9 cellular contexts compared by ENCODE assay signal in genomic region chr19:35755160-35755549, GRCh38. TPM values are rescaled to one million over a fixed set of nuclear protein-coding genes. Genes with fewer than 3 reads are reported as not detected.
DNase-seq lines count a peak whose midpoint lies in the region; ATAC-seq and TF ChIP-seq lines count a peak whose summit lies in the region.
"Had no signal": no experiment of that assay in that cellular context is flagged by ENCODE, and none has a peak within 500 bp of the region (broad histone marks: within the 10 kb centered on the region; RNA-seq: fewer than 3 reads in every experiment).

No MANE protein-coding gene starts in this region.

- no peaks in the 10 kb centered on the region for H3K9me3 Mint-ChIP-seq in activated CD4-positive, alpha-beta memory T cell treated with anti-CD3 and anti-CD28 coated beads, Interleukin-2, amount 10 ng/mL, durations not matched to agents 7 days and 5 days
- H3K9me3 Mint-ChIP-seq in activated CD4-positive, alpha-beta memory T cell treated with anti-CD3 and anti-CD28 coated beads for 36 hours = no peaks in the 10 kb centered on the region
- H3K9me3 Mint-ChIP-seq in brain = peaks cover 0 to 3% (median 0%) of the 10 kb centered on the region in 5 experiments

- WGBS in suprapubic skin = 42% methylated on average over 10 of the region's 16 CpGs

- H3K27me3 ChIP-seq in lower lobe of right lung (ENCODE audit: low read depth) = no peaks in the 10 kb centered on the region
- no peaks in the 10 kb centered on the region for H3K27me3 ChIP-seq in suprapubic skin
- H3K27me3 ChIP-seq: BLaER1 had no signal

- TF ChIP-seq CTCF in brain (conservative IDR thresholded peaks at IDR 0.05) (no peak), lower lobe of right lung (IDR thresholded peaks at IDR 0.05) (no peak), suprapubic skin (IDR thresholded peaks at IDR 0.05) (no peak)

- no peaks in the 10 kb centered on the region for H3K27me3 Mint-ChIP-seq in activated CD4-positive, alpha-beta memory T cell treated with anti-CD3 and anti-CD28 coated beads, Interleukin-2, amount 10 ng/mL, durations not matched to agents 7 days and 5 days
- H3K27me3 Mint-ChIP-seq in activated CD4-positive, alpha-beta memory T cell treated with anti-CD3 and anti-CD28 coated beads for 36 hours = no peaks in the 10 kb centered on the region
- peaks cover 6% of the 10 kb centered on the region for H3K27me3 Mint-ChIP-seq in brain

- ATAC-seq in lower lobe of right lung (peak in 1 of 2 donors; percentile 2), GM18520 (IDR thresholded peaks at IDR 0.05; ENCODE audit: unreplicated experiment) (no peak), HG02938 (IDR thresholded peaks at IDR 0.05; ENCODE audit: unreplicated experiment) (no peak), HG02623 (IDR thresholded peaks at IDR 0.05; ENCODE audit: unreplicated experiment) (no peak)

- intact Hi-C loops in activated CD4-positive, alpha-beta memory T cell treated with anti-CD3 and anti-CD28 coated beads for 36 hours (cut with micrococcal nuclease) = no loop called here
- intact Hi-C loops in lower lobe of right lung (cut with DNase I) = no loop called here

- H3K4me1 ChIP-seq in lower lobe of right lung (peaks cover 32% of the 10 kb centered on the region), suprapubic skin (peaks cover 50% of the 10 kb centered on the region)

- no peak for TF ChIP-seq POLR2A in suprapubic skin (IDR thresholded peaks at IDR 0.05)

- peaks cover 38% of the 10 kb centered on the region for H3K4me1 Mint-ChIP-seq in activated CD4-positive, alpha-beta memory T cell treated with anti-CD3 and anti-CD28 coated beads, Interleukin-2, amount 10 ng/mL, durations not matched to agents 7 days and 5 days
- peaks cover 29% of the 10 kb centered on the region for H3K4me1 Mint-ChIP-seq in activated CD4-positive, alpha-beta memory T cell treated with anti-CD3 and anti-CD28 coated beads for 36 hours (ENCODE audit: low read depth)
- H3K4me1 Mint-ChIP-seq in brain = peaks cover 46% of the 10 kb centered on the region

- H3K9me3 ChIP-seq in lower lobe of right lung = no peaks in the 10 kb centered on the region
- no peaks in the 10 kb centered on the region for H3K9me3 ChIP-seq in suprapubic skin
- H3K9me3 ChIP-seq: BLaER1 had no signal

- H3K36me3 ChIP-seq in lower lobe of right lung = peaks cover 36% of the 10 kb centered on the region
- peaks cover 25% of the 10 kb centered on the region for H3K36me3 ChIP-seq in suprapubic skin

- POLR2A ChIA-PET in activated CD4-positive, alpha-beta memory T cell treated with anti-CD3 and anti-CD28 coated beads, Interleukin-2, amount 10 ng/mL, durations not matched to agents 7 days and 5 days (lab: Charles Lee) = interaction anchor here (1.7 kb wide), 1 partner anchor 13 kb away, joined by 4 read pairs; the partner anchor contains the start of gene IGFLR1
- POLR2A ChIA-PET in activated CD4-positive, alpha-beta memory T cell treated with anti-CD3 and anti-CD28 coated beads for 36 hours (lab: Charles Lee) = no interaction called here

- no peak for DNase-seq in activated CD4-positive, alpha-beta memory T cell treated with anti-CD3 and anti-CD28 coated beads, Interleukin-2, amount 10 ng/mL, durations not matched to agents 7 days and 5 days
- no peak for DNase-seq in activated CD4-positive, alpha-beta memory T cell treated with anti-CD3 and anti-CD28 coated beads for 36 hours
- no peak for DNase-seq in lower lobe of right lung
- DNase-seq in suprapubic skin (ENCODE audit: low spot score in 2 of 2) = peak in 1 of 2 donors; percentile 90

- TF ChIP-seq EP300 in suprapubic skin (IDR thresholded peaks at IDR 0.05) = no peak

- peak overlapping the region; percentile 44 for H3K27ac Mint-ChIP-seq in activated CD4-positive, alpha-beta memory T cell treated with anti-CD3 and anti-CD28 coated beads, Interleukin-2, amount 10 ng/mL, durations not matched to agents 7 days and 5 days
- H3K27ac Mint-ChIP-seq in activated CD4-positive, alpha-beta memory T cell treated with anti-CD3 and anti-CD28 coated beads for 36 hours = no peak overlapping the region
- H3K27ac Mint-ChIP-seq in brain = peak overlapping the region in 4 of 5 experiments; percentile 37 to 64 (median 41)

- H3K4me3 ChIP-seq in lower lobe of right lung = peak overlapping the region; percentile 99
- H3K4me3 ChIP-seq in suprapubic skin = peak overlapping the region; percentile 94
- H3K4me3 ChIP-seq: BLaER1 had no signal

- peaks cover 17% of the 10 kb centered on the region for H3K36me3 Mint-ChIP-seq in activated CD4-positive, alpha-beta memory T cell treated with anti-CD3 and anti-CD28 coated beads, Interleukin-2, amount 10 ng/mL, durations not matched to agents 7 days and 5 days (ENCODE audit: low read depth)
- peaks cover 17% of the 10 kb centered on the region for H3K36me3 Mint-ChIP-seq in activated CD4-positive, alpha-beta memory T cell treated with anti-CD3 and anti-CD28 coated beads for 36 hours
- H3K36me3 Mint-ChIP-seq in brain = no peaks in the 10 kb centered on the region

- CTCF ChIA-PET in activated CD4-positive, alpha-beta memory T cell treated with anti-CD3 and anti-CD28 coated beads, Interleukin-2, amount 10 ng/mL, durations not matched to agents 7 days and 5 days (lab: Charles Lee) = no interaction called here
- CTCF ChIA-PET in activated CD4-positive, alpha-beta memory T cell treated with anti-CD3 and anti-CD28 coated beads for 36 hours (lab: Charles Lee) = no interaction called here

- no peak overlapping the region for H3K4me3 Mint-ChIP-seq in activated CD4-positive, alpha-beta memory T cell treated with anti-CD3 and anti-CD28 coated beads, Interleukin-2, amount 10 ng/mL, durations not matched to agents 7 days and 5 days
- H3K4me3 Mint-ChIP-seq in activated CD4-positive, alpha-beta memory T cell treated with anti-CD3 and anti-CD28 coated beads for 36 hours = no peak overlapping the region
- peak overlapping the region in 4 of 5 experiments; percentile 15 to 55 (median 32) for H3K4me3 Mint-ChIP-seq in brain

- H3K27ac ChIP-seq in lower lobe of right lung = peak overlapping the region; percentile 53
- H3K27ac ChIP-seq in suprapubic skin = peak overlapping the region; percentile 98
- H3K27ac ChIP-seq: BLaER1 had no signal

RNA-seq across cellular contexts. Expression of gene HSPB6, which starts 1.7 kb away (rescaled TPM):
- under 1 TPM in 1 of 2 experiments, not detected in 1; 0.48 TPM for total RNA-seq in activated CD4-positive, alpha-beta memory T cell treated with anti-CD3 and anti-CD28 coated beads, Interleukin-2, amount 10 ng/mL, durations not matched to agents 7 days and 5 days
- total RNA-seq in activated CD4-positive, alpha-beta memory T cell treated with anti-CD3 and anti-CD28 coated beads for 36 hours = under 1 TPM; 0.36 to 0.53 TPM
- 25.1 TPM for polyA plus RNA-seq in brain (ENCODE audit: insufficient read depth, low read depth, low replicate concordance)
- total RNA-seq in lower lobe of right lung (29.4 TPM), suprapubic skin (10 to 100 TPM in 1 of 4 donors, 1 to 10 TPM in 3; 4.1 to 13.4 (median 5.5) TPM)

RNA-seq across cellular contexts. Expression of gene PROSER3, which starts 2.8 kb away (rescaled TPM):
- total RNA-seq in activated CD4-positive, alpha-beta memory T cell treated with anti-CD3 and anti-CD28 coated beads, Interleukin-2, amount 10 ng/mL, durations not matched to agents 7 days and 5 days = 10 to 100 TPM; 47.1 to 52.4 TPM
- 10 to 100 TPM; 38.4 to 40.0 TPM for total RNA-seq in activated CD4-positive, alpha-beta memory T cell treated with anti-CD3 and anti-CD28 coated beads for 36 hours
- 18.7 TPM for polyA plus RNA-seq in brain (ENCODE audit: insufficient read depth, low read depth, low replicate concordance)
- 20.8 TPM for total RNA-seq in lower lobe of right lung
- 10 to 100 TPM in 3 of 4 donors, 1 to 10 TPM in 1; 9.6 to 23.8 (median 17.1) TPM for total RNA-seq in suprapubic skin

RNA-seq across cellular contexts. Expression of gene LIN37, which starts 6.8 kb away (rescaled TPM):
- 10 to 100 TPM; 13.1 to 16.2 TPM for total RNA-seq in activated CD4-positive, alpha-beta memory T cell treated with anti-CD3 and anti-CD28 coated beads, Interleukin-2, amount 10 ng/mL, durations not matched to agents 7 days and 5 days
- 1 to 10 TPM; 7.5 TPM for total RNA-seq in activated CD4-positive, alpha-beta memory T cell treated with anti-CD3 and anti-CD28 coated beads for 36 hours
- polyA plus RNA-seq in brain (ENCODE audit: insufficient read depth, low read depth, low replicate concordance) = 21.2 TPM
- total RNA-seq in lower lobe of right lung (7.2 TPM), suprapubic skin (10 to 100 TPM; 11.0 to 21.5 (median 20.0) TPM)

RNA-seq across cellular contexts. Expression of gene PSENEN, which starts 9.7 kb away (rescaled TPM):
- 10 to 100 TPM; 48.1 to 51.3 TPM for total RNA-seq in activated CD4-positive, alpha-beta memory T cell treated with anti-CD3 and anti-CD28 coated beads, Interleukin-2, amount 10 ng/mL, durations not matched to agents 7 days and 5 days
- total RNA-seq in activated CD4-positive, alpha-beta memory T cell treated with anti-CD3 and anti-CD28 coated beads for 36 hours = 10 to 100 TPM; 46.7 to 47.9 TPM
- 153 TPM for polyA plus RNA-seq in brain (ENCODE audit: insufficient read depth, low read depth, low replicate concordance)
- total RNA-seq in lower lobe of right lung (60.0 TPM), suprapubic skin (10 to 100 TPM; 27.1 to 57.2 (median 42.4) TPM)

RNA-seq across cellular contexts. Expression of gene U2AF1L4, which starts 9.9 kb away (rescaled TPM):
- 10 to 100 TPM; 35.5 to 36.2 TPM for total RNA-seq in activated CD4-positive, alpha-beta memory T cell treated with anti-CD3 and anti-CD28 coated beads, Interleukin-2, amount 10 ng/mL, durations not matched to agents 7 days and 5 days
- 10 to 100 TPM; 34.6 to 37.8 TPM for total RNA-seq in activated CD4-positive, alpha-beta memory T cell treated with anti-CD3 and anti-CD28 coated beads for 36 hours
- polyA plus RNA-seq in brain (ENCODE audit: insufficient read depth, low read depth, low replicate concordance) = 20.6 TPM
- 20.3 TPM for total RNA-seq in lower lobe of right lung
- total RNA-seq in suprapubic skin = 10 to 100 TPM; 18.8 to 45.5 (median 21.9) TPM

Comparison
In these comparisons a context has a peak if more than half of its experiments do, and no peak if none do; other contexts are left out.
1. H3K4me3 Mint-ChIP-seq: peak in brain (4 of 5); none in activated CD4-positive, alpha-beta memory T cell treated with anti-CD3 and anti-CD28 coated beads, Interleukin-2, amount 10 ng/mL, durations not matched to agents 7 days and 5 days (single experiment) and activated CD4-positive, alpha-beta memory T cell treated with anti-CD3 and anti-CD28 coated beads for 36 hours (single experiment).